Comparison of ENCODE assay signal across 29 cellular contexts in genomic region chr15:53987480-53987879, GRCh38. TPM values are rescaled to one million over a fixed set of nuclear protein-coding genes. Genes with fewer than 3 reads are reported as not detected.
"Had no signal": no experiment of that assay in that cellular context is flagged by ENCODE, and none has a peak within 500 bp of the region (broad histone marks: within the 10 kb centered on the region; RNA-seq: fewer than 3 reads in every experiment).

No MANE protein-coding gene starts in this region.

- H3K27ac Mint-ChIP-seq: dendritic cell treated with granulocyte-macrophage colony-stimulating factor and Interleukin-4, amounts not matched to agents 40 ng/mL and 50 ng/mL, for 4 days; effector memory CD8-positive, alpha-beta T cell; immature natural killer cell; mesothelial cell of epicardium; naive B cell; naive thymus-derived CD8-positive, alpha-beta T cell had no signal

- H3K4me1 ChIP-seq: colonic mucosa, esophagus muscularis mucosa, foreskin keratinocyte, gastroesophageal sphincter, heart left ventricle, left lung, lower lobe of right lung had no signal

- H3K36me3 ChIP-seq: colonic mucosa, esophagus muscularis mucosa, gastroesophageal sphincter, heart left ventricle, left lung, lower lobe of right lung had no signal

- H3K27me3 ChIP-seq: colonic mucosa, esophagus muscularis mucosa, foreskin keratinocyte, gastroesophageal sphincter, hepatocyte, left lung had no signal

- H3K36me3 Mint-ChIP-seq: immature natural killer cell, mesothelial cell of epicardium, naive B cell had no signal

- H3K4me2 ChIP-seq: hepatocyte had no signal

- H3K4me3 ChIP-seq: colonic mucosa, esophagus muscularis mucosa, gastroesophageal sphincter, heart left ventricle, hepatocyte, left lung, lower lobe of right lung, mucosa of descending colon had no signal

- H2AFZ ChIP-seq: hepatocyte had no signal

- H3K27ac ChIP-seq: colonic mucosa, esophagus muscularis mucosa, foreskin keratinocyte, gastroesophageal sphincter, heart left ventricle, hepatocyte, left lung, lower lobe of right lung had no signal

- H3K4me3 Mint-ChIP-seq: dendritic cell treated with granulocyte-macrophage colony-stimulating factor and Interleukin-4, amounts not matched to agents 40 ng/mL and 50 ng/mL, for 4 days; effector memory CD8-positive, alpha-beta T cell; immature natural killer cell; mesothelial cell of epicardium; naive B cell; naive thymus-derived CD8-positive, alpha-beta T cell had no signal

- ATAC-seq: effector memory CD8-positive, alpha-beta T cell; foreskin keratinocyte; gastroesophageal sphincter; heart left ventricle; left cardiac atrium; left lung; left ventricle myocardium superior; lower lobe of right lung; mucosa of descending colon; naive thymus-derived CD8-positive, alpha-beta T cell had no signal

- DNase-seq: colonic mucosa; cortex of kidney; effector CD8-positive, alpha-beta T cell; effector memory CD8-positive, alpha-beta T cell; foreskin keratinocyte; heart left ventricle; hypothalamus; immature natural killer cell; left cardiac atrium; left lung; left ventricle myocardium superior; lower lobe of right lung; mesenchymal stem cell; mucosa of descending colon; naive B cell; naive thymus-derived CD8-positive, alpha-beta T cell had no signal

- H3K9me3 ChIP-seq: colonic mucosa, esophagus muscularis mucosa, lower lobe of right lung, mucosa of descending colon had no signal

- FAIRE-seq: endothelial cell of umbilical vein, frontal cortex, keratinocyte had no signal

- H3K4me1 Mint-ChIP-seq: immature natural killer cell; naive B cell; naive thymus-derived CD8-positive, alpha-beta T cell had no signal

- H3K27me3 Mint-ChIP-seq: effector memory CD8-positive, alpha-beta T cell had no signal

- H3K79me2 ChIP-seq: hepatocyte had no signal

RNA-seq across cellular contexts. Expression of gene UNC13C, which starts 9.2 kb away (rescaled TPM):
- total RNA-seq: dermis microvascular lymphatic vessel endothelial cell; endothelial cell of umbilical vein; fibroblast of lung; fibroblast of villous mesenchyme; foreskin keratinocyte; lung microvascular endothelial cell; mesenteric fat pad; naive thymus-derived CD8-positive, alpha-beta T cell had no signal
- polyA plus RNA-seq: endothelial cell of umbilical vein; fibroblast of lung; foreskin keratinocyte; heart left ventricle; immature natural killer cell; keratinocyte; naive thymus-derived CD8-positive, alpha-beta T cell had no signal
